17 cellular contexts compared by ENCODE assay signal in the genomic region with DNA sequence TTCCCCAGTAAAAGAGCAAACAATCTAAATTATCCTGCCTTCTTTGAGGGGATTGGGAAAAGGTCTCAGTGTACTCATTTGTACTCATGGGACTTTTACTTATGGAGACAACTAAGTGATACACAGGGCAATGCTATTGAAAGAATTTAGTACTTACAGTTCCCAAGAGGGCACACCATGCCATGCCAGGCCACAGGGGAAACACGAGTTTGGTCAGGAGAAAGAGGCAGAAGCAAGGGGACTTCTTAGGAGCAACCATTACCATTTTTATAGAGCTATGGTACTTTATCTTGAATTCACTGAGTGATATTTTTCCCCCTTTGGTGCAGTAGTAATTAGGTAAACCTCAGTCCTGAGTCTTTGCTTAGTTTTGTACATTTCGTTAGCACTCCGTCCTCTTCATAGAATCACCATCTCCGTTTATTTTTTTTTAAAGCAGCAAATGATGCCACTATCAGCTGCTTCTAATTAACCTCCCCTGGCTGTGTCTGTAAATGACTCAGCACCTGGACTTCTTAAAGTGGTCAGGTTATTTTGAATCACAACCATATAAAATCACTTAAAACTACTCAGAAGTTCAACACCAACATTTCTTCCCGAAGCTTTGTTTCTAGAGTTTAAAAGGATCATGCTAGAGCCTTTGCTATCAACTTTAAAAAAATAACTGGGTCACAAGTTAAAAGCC. TPM values are rescaled to one million over a fixed set of nuclear protein-coding genes. Genes with fewer than 3 reads are reported as not detected.
DNase-seq lines count a peak whose midpoint lies in the region; TF ChIP-seq lines count a peak whose summit lies in the region.
"Had no signal": no experiment of that assay in that cellular context is flagged by ENCODE, and none has a peak within 500 bp of the region (broad histone marks: within the 10 kb centered on the region; RNA-seq: fewer than 3 reads in every experiment).

No MANE protein-coding gene starts in this region.

- H3K4me1 ChIP-seq in testis (peaks cover 10% of the 10 kb centered on the region), stomach (no peaks in the 10 kb centered on the region)

- no peaks in the 10 kb centered on the region for H3K36me3 ChIP-seq in testis (ENCODE audit: low read depth, missing control alignments)
- H3K36me3 ChIP-seq in stomach, result no peaks in the 10 kb centered on the region
- H3K36me3 ChIP-seq: spleen had no signal

- intact Hi-C loops in testis (cut with DNase I; ENCODE audit: low total_unique reads), result no loop called here
- intact Hi-C loops in stomach (cut with DNase I; ENCODE audit: low total_unique reads), result no loop called here

- peak; percentile 14 for DNase-seq in AG04449 (ENCODE audit: low read depth, low spot score)
- DNase-seq in HCEC 1CT, result peak; percentile 39
- DNase-seq in astrocyte of the hippocampus (ENCODE audit: low read depth, low spot score), result peak; percentile 33
- DNase-seq in myocyte (ENCODE audit: low read depth), result peak; percentile 36
- DNase-seq in testis, result no peak
- no peak for DNase-seq in NCI-H524 treated with DMSO at 0.1 percent for 48 hours (lab: John Stamatoyannopoulos, UW)
- DNase-seq in stomach, result no peak
- DNase-seq in stimulated activated CD4-positive, alpha-beta T cell treated with anti-CD3 and anti-CD28 coated beads, Interleukin-4, amount 100 ng/mL, for 4 hours, result no peak
- DNase-seq: ACHN; head of caudate nucleus; midbrain; NCI-H2029 treated with DMSO at 0.1 percent for 48 hours; NCI-H510A treated with DMSO at 0.1 percent for 48 hours; nucleus accumbens; spleen; stimulated activated naive B cell treated with anti-CD40 and anti-IgM and Interleukin-4, amounts not matched to agents 10 μg/mL and 1 μg/mL and 100 μg/mL, for 72 hours; SW 1271 had no signal

- TF ChIP-seq CTCF in AG04449 (IDR thresholded peaks at IDR 0.05; ENCODE audit: insufficient read depth, low read length, missing control alignments), result no peak
- TF ChIP-seq CTCF in testis (IDR thresholded peaks at IDR 0.05), result no peak
- TF ChIP-seq CTCF in stomach (IDR thresholded peaks at IDR 0.05), result no peak

- H3K4me3 ChIP-seq in AG04449 (ENCODE audit: low read depth, low read length) (no peak overlapping the region), testis (no peak overlapping the region), stomach (no peak overlapping the region)
- H3K4me3 ChIP-seq: spleen had no signal

- H3K27ac ChIP-seq in testis (peak overlapping the region in 1 of 2 donors; percentile 47), stomach (no peak overlapping the region)
- H3K27ac ChIP-seq: spleen had no signal

- TF ChIP-seq POLR2A in testis (IDR thresholded peaks at IDR 0.05) (no peak), stomach (IDR thresholded peaks at IDR 0.05) (no peak)

- H3K27me3 ChIP-seq in testis, result no peaks in the 10 kb centered on the region
- H3K27me3 ChIP-seq in stomach, result no peaks in the 10 kb centered on the region
- H3K27me3 ChIP-seq: spleen had no signal

- no peak for TF ChIP-seq EP300 in stomach (IDR thresholded peaks at IDR 0.05)

- 30 to 37% methylated on average over 5 of the region's 5 CpGs for WGBS in testis, 2 donors
- WGBS in stomach, 5 donors, result 70 to 82% (median 76%) methylated on average over 5 of the region's 5 CpGs

- POLR2A ChIA-PET in AG04449 (lab: Yijun Ruan, JAX), result interaction anchor here (1.0 kb wide), 1 partner anchor 12 kb away, joined by 3 read pairs; no protein-coding TSS in a partner anchor

- H3K9me3 ChIP-seq in testis (no peaks in the 10 kb centered on the region), stomach (no peaks in the 10 kb centered on the region)
- H3K9me3 ChIP-seq: spleen had no signal

- CTCF ChIA-PET in AG04449 (lab: Yijun Ruan, JAX), result interaction anchor here (0.8 kb wide), 1 partner anchor 294 kb away, joined by 3 read pairs; no protein-coding TSS in a partner anchor

RNA-seq across cellular contexts. Expression of gene WASHC3, which starts 5.9 kb away (rescaled TPM):
- total RNA-seq in myocyte (67.1 and 72.0 TPM in 2 replicates), testis (100 to 1,000 TPM; 140 to 192 TPM), stomach (100 to 1,000 TPM in 1 of 5 donors, 10 to 100 TPM in 3, not detected in 1; 48.7 to 222 (median 74.9) TPM)
- 59.9 TPM for polyA plus RNA-seq in myocyte (2012)
- polyA plus RNA-seq in testis (ENCODE audit: insufficient read depth, low read depth, low replicate concordance) (298 TPM), stomach (10 to 100 TPM; 49.1 to 55.3 (median 52.7) TPM)

RNA-seq across cellular contexts. Expression of gene NUP37, which starts 52.2 kb away (rescaled TPM):
- total RNA-seq in myocyte (18.1 and 31.3 TPM in 2 replicates), testis (10 to 100 TPM; 20.1 to 25.2 TPM), stomach (10 to 100 TPM in 4 of 5 donors, 1 to 10 TPM in 1; 7.8 to 76.4 (median 12.6) TPM)
- polyA plus RNA-seq in myocyte (2012), result 27.5 TPM
- polyA plus RNA-seq in testis (ENCODE audit: insufficient read depth, low read depth, low replicate concordance) (38.1 TPM), stomach (10 to 100 TPM; 15.0 to 19.3 (median 16.2) TPM)

RNA-seq across cellular contexts. Expression of gene PARPBP, which starts 52.3 kb away (rescaled TPM):
- total RNA-seq in myocyte, result 3.2 and 6.2 TPM in 2 replicates
- polyA plus RNA-seq in myocyte (2012), result 1.8 TPM
- total RNA-seq in testis, result 10 to 100 TPM in 1 of 2 donors, 1 to 10 TPM in 1; 9.9 to 15.1 TPM
- polyA plus RNA-seq in testis (ENCODE audit: insufficient read depth, low read depth, low replicate concordance), result 7.0 TPM
- 10 to 100 TPM in 1 of 5 donors, 1 to 10 TPM in 3, not detected in 1; 1.4 to 10.5 (median 2.4) TPM for total RNA-seq in stomach
- 1 to 10 TPM; 1.8 to 4.9 (median 2.5) TPM for polyA plus RNA-seq in stomach

Comparison
In these comparisons a context has a peak if more than half of its experiments do, and no peak if none do; other contexts are left out.
1. DNase-seq: peak in AG04449 (single experiment), HCEC 1CT (single experiment), astrocyte of the hippocampus (single experiment) and myocyte (single experiment); none in testis (single experiment), NCI-H524 treated with DMSO at 0.1 percent for 48 hours (single experiment), stomach (single experiment) and stimulated activated CD4-positive, alpha-beta T cell treated with anti-CD3 and anti-CD28 coated beads, Interleukin-4, amount 100 ng/mL, for 4 hours (0 of 2).